Comparison of ENCODE assay signal across 8 cellular contexts in the genomic region with DNA sequence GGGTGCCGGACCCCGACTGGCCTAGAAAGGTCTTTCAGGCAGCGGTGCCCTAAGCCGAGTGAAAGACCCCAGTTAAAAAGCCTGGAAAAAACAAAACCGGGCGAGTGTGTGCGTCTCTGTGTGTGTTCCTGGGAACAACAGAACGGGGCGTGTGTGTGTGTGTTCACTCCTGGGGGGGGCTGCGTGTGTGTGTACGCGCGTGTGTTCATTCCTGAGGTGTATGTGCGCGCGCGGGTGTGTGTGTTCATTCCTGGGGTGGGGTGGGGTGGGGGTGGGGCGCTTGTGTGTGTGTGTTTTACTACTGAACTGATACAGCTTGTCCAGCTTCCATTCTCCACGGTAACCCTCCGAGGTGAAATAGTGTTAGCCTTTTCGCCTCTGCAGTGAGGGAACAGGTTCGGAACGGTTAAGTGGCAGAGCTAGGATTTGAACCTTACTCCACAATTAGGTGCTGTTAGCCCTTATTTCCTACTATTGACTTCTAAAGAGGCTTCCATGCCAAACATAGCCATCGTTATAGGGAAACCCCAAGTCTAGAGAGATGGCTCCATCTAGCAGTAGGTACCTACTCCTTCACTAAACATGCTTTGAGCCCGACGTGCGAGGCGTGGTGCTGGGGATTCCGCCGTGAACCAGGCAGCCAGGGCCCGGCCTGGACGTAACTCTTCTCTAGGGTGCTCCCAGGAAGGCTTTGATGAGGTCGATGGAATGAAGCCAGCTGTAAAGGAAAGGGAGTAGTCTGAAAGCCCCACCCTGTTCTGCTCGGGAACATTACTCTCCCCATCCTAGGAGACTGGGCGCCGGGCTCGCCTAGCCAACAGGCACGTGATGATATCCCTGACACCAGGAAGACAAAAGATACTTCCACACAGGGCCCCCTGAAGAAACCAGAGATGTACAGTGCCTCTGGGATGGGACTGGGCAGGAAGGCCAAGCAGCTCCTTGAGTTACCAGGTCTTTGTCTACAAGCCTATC. TPM values are rescaled to one million over a fixed set of nuclear protein-coding genes. Genes with fewer than 3 reads are reported as not detected.
A peak's percentile ranks its signal among the peaks of the same experiment; 100 is the strongest.
DNase-seq lines count a peak whose midpoint lies in the region; ATAC-seq, FAIRE-seq and TF ChIP-seq lines count a peak whose summit lies in the region.

No MANE protein-coding gene starts in this region.

- H3K36me3 ChIP-seq in cardiac muscle cell (no peaks in the 10 kb centered on the region), ovary (no peaks in the 10 kb centered on the region)

- no peak for TF ChIP-seq EP300 in ovary (IDR thresholded peaks at IDR 0.05)

- 5 to 15% (median 6%) methylated on average over 36 to 38 of the region's 38 CpGs for WGBS in ovary, 3 donors

- no peaks in the 10 kb centered on the region for H3K27me3 Mint-ChIP-seq in activated CD4-positive, alpha-beta T cell treated with anti-CD3 and anti-CD28 coated beads for 36 hours
- H3K27me3 Mint-ChIP-seq in activated naive CD8-positive, alpha-beta T cell treated with anti-CD3 and anti-CD28 coated beads, Interleukin-2, amount 50 U/mL, for 24 hours, result no peaks in the 10 kb centered on the region

- no peak for TF ChIP-seq POLR2A in ovary (IDR thresholded peaks at IDR 0.05)

- no peaks in the 10 kb centered on the region for H3K9me3 ChIP-seq in cardiac muscle cell (ENCODE audit: low read depth)
- no peaks in the 10 kb centered on the region for H3K9me3 ChIP-seq in ovary

- H3K4me3 Mint-ChIP-seq in activated CD4-positive, alpha-beta T cell treated with anti-CD3 and anti-CD28 coated beads for 36 hours, result peak overlapping the region; percentile 98
- peak overlapping the region; percentile 94 for H3K4me3 Mint-ChIP-seq in activated naive CD8-positive, alpha-beta T cell treated with anti-CD3 and anti-CD28 coated beads, Interleukin-2, amount 50 U/mL, for 24 hours

- H3K27me3 ChIP-seq in cardiac muscle cell, result no peaks in the 10 kb centered on the region
- no peaks in the 10 kb centered on the region for H3K27me3 ChIP-seq in ovary

- peak; percentile 29 for DNase-seq in activated CD4-positive, alpha-beta T cell treated with anti-CD3 and anti-CD28 coated beads for 36 hours
- DNase-seq in activated CD4-positive, alpha-beta T cell treated with anti-CD3 and anti-CD28 coated beads for 4 hours, result no peak
- DNase-seq in NCI-H446 treated with DMSO at 0.1 percent for 48 hours (lab: John Stamatoyannopoulos, UW) (peak; percentile 52), cardiac muscle cell (ENCODE audit: low read depth in 1 of 2, low spot score in 1 of 2) (peak; percentile 77 to 82), ovary (peak; percentile 30 to 77 (median 56)), frontal cortex (ENCODE audit: low spot score in 2 of 2) (no peak)
- DNase-seq in activated naive CD8-positive, alpha-beta T cell treated with anti-CD3 and anti-CD28 coated beads, Interleukin-2, amount 50 U/mL, for 24 hours, result no peak

- H3K4me1 ChIP-seq in cardiac muscle cell (ENCODE audit: low read depth) (peaks cover 16% of the 10 kb centered on the region), ovary (ENCODE audit: insufficient read depth) (peaks cover 5% of the 10 kb centered on the region)

- POLR2A ChIA-PET in activated CD4-positive, alpha-beta T cell treated with anti-CD3 and anti-CD28 coated beads for 36 hours (lab: Charles Lee), result interaction anchor here (0.6 to 2.8 kb wide), 3 partner anchors 10 to 48 kb away, joined by 4 to 29 read pairs (median 4); a partner anchor contains a TSS

- H3K9me3 Mint-ChIP-seq in activated CD4-positive, alpha-beta T cell treated with anti-CD3 and anti-CD28 coated beads for 36 hours (ENCODE audit: low read depth), result no peaks in the 10 kb centered on the region
- no peaks in the 10 kb centered on the region for H3K9me3 Mint-ChIP-seq in activated naive CD8-positive, alpha-beta T cell treated with anti-CD3 and anti-CD28 coated beads, Interleukin-2, amount 50 U/mL, for 24 hours

- peaks cover 18% of the 10 kb centered on the region for H3K36me3 Mint-ChIP-seq in activated CD4-positive, alpha-beta T cell treated with anti-CD3 and anti-CD28 coated beads for 36 hours (ENCODE audit: low read depth)
- H3K36me3 Mint-ChIP-seq in activated naive CD8-positive, alpha-beta T cell treated with anti-CD3 and anti-CD28 coated beads, Interleukin-2, amount 50 U/mL, for 24 hours (ENCODE audit: low read depth), result peaks cover 13% of the 10 kb centered on the region

- TF ChIP-seq CTCF in cardiac muscle cell (IDR thresholded peaks at IDR 0.05; ENCODE audit: low read depth, low read length) (no peak), ovary (IDR thresholded peaks at IDR 0.05) (no peak)

- intact Hi-C loops in activated CD4-positive, alpha-beta T cell treated with anti-CD3 and anti-CD28 coated beads for 36 hours (cut with DNase I, micrococcal nuclease), result loop anchor here (1.0 to 5.0 kb wide), 10 partner anchors 49 to 1127 kb away; a partner anchor contains a TSS
- intact Hi-C loops in ovary (cut with DNase I), result loop anchor here in 2 of 4 donors (5.0 to 10.0 kb wide), 3 partner anchors 47 to 407 kb away; a partner anchor contains a TSS

- CTCF ChIA-PET in activated CD4-positive, alpha-beta T cell treated with anti-CD3 and anti-CD28 coated beads for 36 hours (lab: Charles Lee), result interaction anchor here (1.0 to 1.8 kb wide), 6 partner anchors 11 to 138 kb away, joined by 3 to 11 read pairs (median 4); no protein-coding TSS in a partner anchor

- peak overlapping the region; percentile 94 for H3K27ac Mint-ChIP-seq in activated CD4-positive, alpha-beta T cell treated with anti-CD3 and anti-CD28 coated beads for 36 hours
- H3K27ac Mint-ChIP-seq in activated naive CD8-positive, alpha-beta T cell treated with anti-CD3 and anti-CD28 coated beads, Interleukin-2, amount 50 U/mL, for 24 hours, result peak overlapping the region; percentile 95

- H3K4me3 ChIP-seq in cardiac muscle cell (peak overlapping the region; percentile 67), ovary (peak overlapping the region; percentile 90)

- peaks cover 26% of the 10 kb centered on the region for H3K4me1 Mint-ChIP-seq in activated CD4-positive, alpha-beta T cell treated with anti-CD3 and anti-CD28 coated beads for 36 hours
- H3K4me1 Mint-ChIP-seq in activated naive CD8-positive, alpha-beta T cell treated with anti-CD3 and anti-CD28 coated beads, Interleukin-2, amount 50 U/mL, for 24 hours, result peaks cover 23% of the 10 kb centered on the region

- ATAC-seq in activated CD4-positive, alpha-beta T cell treated with anti-CD3 and anti-CD28 coated beads for 36 hours, result peak; percentile 38
- peak; percentile 28 for ATAC-seq in HG02852 (IDR thresholded peaks at IDR 0.05; ENCODE audit: unreplicated experiment)
- ATAC-seq in activated naive CD8-positive, alpha-beta T cell treated with anti-CD3 and anti-CD28 coated beads, Interleukin-2, amount 50 U/mL, for 24 hours, result peak; percentile 50

- FAIRE-seq in frontal cortex (lab: Jason Lieb, UNC), result no peak

- H3K27ac ChIP-seq in cardiac muscle cell, result peak overlapping the region; percentile 100
- peak overlapping the region; percentile 97 to 99 for H3K27ac ChIP-seq in ovary

RNA-seq across cellular contexts. Expression of a gene that starts 0.7 kb away (rescaled TPM):
- 100 to 1,000 TPM; 218 to 265 TPM for total RNA-seq in activated CD4-positive, alpha-beta T cell treated with anti-CD3 and anti-CD28 coated beads for 36 hours
- 301 and 517 TPM in 2 replicates for total RNA-seq in cardiac muscle cell
- polyA plus RNA-seq in cardiac muscle cell, result 1,274 and 1,444 TPM in 2 replicates
- 100 to 1,000 TPM; 263 to 464 (median 361) TPM for total RNA-seq in ovary
- 1,000 to 10,000 TPM in 1 of 2 donors, 100 to 1,000 TPM in 1; 751 to 1,077 TPM for polyA plus RNA-seq in ovary
- total RNA-seq in frontal cortex, result 139 TPM

RNA-seq across cellular contexts. Expression of a gene that starts 48.4 kb away (rescaled TPM):
- 100 to 1,000 TPM; 148 to 154 TPM for total RNA-seq in activated CD4-positive, alpha-beta T cell treated with anti-CD3 and anti-CD28 coated beads for 36 hours
- total RNA-seq in cardiac muscle cell (442 and 508 TPM in 2 replicates), ovary (100 to 1,000 TPM in 2 of 7 donors, 10 to 100 TPM in 5; 76.1 to 142 (median 91.6) TPM), frontal cortex (141 TPM)
- polyA plus RNA-seq in cardiac muscle cell (326 and 327 TPM in 2 replicates), ovary (10 to 100 TPM; 28.0 to 81.7 TPM)

Comparison
In these comparisons a context has a peak if more than half of its experiments do, and no peak if none do; other contexts are left out.
1. DNase-seq: peak in activated CD4-positive, alpha-beta T cell treated with anti-CD3 and anti-CD28 coated beads for 36 hours (single experiment), NCI-H446 treated with DMSO at 0.1 percent for 48 hours (single experiment), cardiac muscle cell (2 of 2) and ovary (5 of 5); none in activated CD4-positive, alpha-beta T cell treated with anti-CD3 and anti-CD28 coated beads for 4 hours (0 of 2), activated naive CD8-positive, alpha-beta T cell treated with anti-CD3 and anti-CD28 coated beads, Interleukin-2, amount 50 U/mL, for 24 hours (single experiment) and frontal cortex (0 of 2).
2. Peak in every context shown above with its lines, with median percentiles within 50 percentile points of each other: ATAC-seq.